ENCODE assay signal across 22 cellular contexts in the genomic region with DNA sequence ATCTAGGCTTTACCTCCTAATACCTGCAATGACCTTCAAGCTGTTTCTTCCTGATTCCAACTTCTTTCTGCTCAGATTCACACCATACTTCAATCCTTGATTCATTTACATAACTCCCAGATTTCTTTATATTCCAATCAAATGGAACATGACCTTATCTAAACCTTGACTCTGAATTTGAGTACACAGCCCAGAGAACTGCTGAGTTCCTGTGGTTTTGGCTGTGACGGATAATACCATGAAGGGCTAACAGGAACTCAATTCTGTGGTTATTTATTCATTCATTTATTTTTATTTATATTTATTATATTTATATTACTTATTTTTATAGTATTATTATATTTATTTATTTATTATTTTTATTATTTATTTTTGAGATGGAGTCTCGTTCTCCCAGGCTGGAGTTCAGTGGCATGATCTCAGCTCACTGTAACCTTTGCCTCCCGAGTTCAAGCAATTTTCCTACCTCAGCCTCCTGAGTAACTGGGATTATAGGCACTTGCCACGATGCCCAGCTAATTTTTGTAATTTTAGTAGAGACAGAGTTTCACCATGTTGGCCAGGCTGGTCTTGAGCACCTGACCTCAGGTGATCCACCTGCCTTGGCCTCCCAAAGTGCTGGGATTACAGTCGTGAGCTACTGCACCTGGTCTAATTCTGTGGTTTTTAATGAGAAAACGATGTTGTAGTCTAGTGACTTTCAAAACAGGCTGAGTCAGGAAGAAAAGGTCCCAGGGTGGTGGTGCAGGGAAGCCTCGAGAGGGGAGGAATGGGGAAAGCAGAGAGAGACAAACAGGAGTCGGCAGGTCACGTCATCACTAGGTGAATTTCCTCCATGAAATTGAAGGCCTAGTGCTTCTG. TPM values are rescaled to one million over a fixed set of nuclear protein-coding genes. Genes with fewer than 3 reads are reported as not detected.
DNase-seq lines count a peak whose midpoint lies in the region; ATAC-seq and TF ChIP-seq lines count a peak whose summit lies in the region.
"Had no signal": no experiment of that assay in that cellular context is flagged by ENCODE, and none has a peak within 500 bp of the region (broad histone marks: within the 10 kb centered on the region; RNA-seq: fewer than 3 reads in every experiment).

No MANE protein-coding gene starts in this region.

- 0 out of 2 replicates have a peak overlapping the region, but pooled peaks have one; percentile 31 for H3K4ac ChIP-seq in IMR-90 (ENCODE audit: low read depth, low read length)

- H3K14ac ChIP-seq in IMR-90 (replicated peaks; ENCODE audit: low read depth, low read length): no peak overlapping the region

- H3K36me3 ChIP-seq in IMR-90 (ENCODE audit: control insufficient read depth, insufficient read depth, low read length): no peaks in the 10 kb centered on the region
- no peaks in the 10 kb centered on the region for H3K36me3 ChIP-seq in MM.1S (replicated peaks; ENCODE audit: insufficient read depth, low read length)
- H3K36me3 ChIP-seq in tibial nerve: no peaks in the 10 kb centered on the region

- POLR2A ChIA-PET in IMR-90 (lab: Charles Lee; ENCODE audit: unreplicated experiment): no interaction called here

- no peaks in the 10 kb centered on the region for H3K9me2 ChIP-seq in MM.1S (replicated peaks; ENCODE audit: insufficient read depth, low read length)

- H3K4me2 ChIP-seq in IMR-90 (ENCODE audit: low read depth, low read length): no peak overlapping the region
- peak overlapping the region; percentile 66 for H3K4me2 ChIP-seq in MM.1S (ENCODE audit: low read depth, low read length)

- peaks cover 14% of the 10 kb centered on the region for H3F3A ChIP-seq in MM.1S (ENCODE audit: insufficient read depth, low read length)

- CTCF ChIA-PET in IMR-90 (lab: Yijun Ruan, JAX): no interaction called here

- no peak overlapping the region for H3K4me3 ChIP-seq in IMR-90 (ENCODE audit: insufficient read depth, low read depth, low read length)
- H3K4me3 ChIP-seq in MM.1S (ENCODE audit: low read length): peak overlapping the region; percentile 11; the same call in 1 of the 2 replicates
- no peak overlapping the region for H3K4me3 ChIP-seq in tibial nerve

- no peak overlapping the region for H3K27ac ChIP-seq in IMR-90 (ENCODE audit: insufficient read depth, low read length)
- H3K27ac ChIP-seq in MM.1S (ENCODE audit: low read length): peak overlapping the region; percentile 86
- H3K27ac ChIP-seq in tibial nerve: no peak overlapping the region

- peaks cover 59% of the 10 kb centered on the region for H3K4me1 Mint-ChIP-seq in nephron progenitor cell

- no peak overlapping the region for H3K9ac ChIP-seq in IMR-90 (ENCODE audit: low read depth, low read length)
- peak overlapping the region; percentile 50 for H3K9ac ChIP-seq in MM.1S (ENCODE audit: low read length)

- H2BK15ac ChIP-seq in IMR-90 (ENCODE audit: low read depth, low read length): no peak overlapping the region; the same call in 2 of the 3 replicates

- no peak overlapping the region for H4K8ac ChIP-seq in IMR-90 (ENCODE audit: low read depth in 2 of 2, low read length in 2 of 2)

- TF ChIP-seq CTCF in IMR-90 (conservative IDR thresholded peaks at IDR 0.05; ENCODE audit: low read depth, low read length) (no peak), MM.1S (IDR thresholded peaks at IDR 0.05; ENCODE audit: low read length) (no peak), nephron progenitor cell (IDR thresholded peaks at IDR 0.05) (no peak), tibial nerve (IDR thresholded peaks at IDR 0.05) (no peak)

- H2AK9ac ChIP-seq in IMR-90 (replicated peaks; ENCODE audit: low read depth, low read length, poor library complexity): no peak overlapping the region

- no peak overlapping the region for H2BK5ac ChIP-seq in IMR-90 (ENCODE audit: low read depth, low read length, poor library complexity, severe bottlenecking)

- H3K9me1 ChIP-seq in IMR-90 (ENCODE audit: insufficient read depth, low read length): no peaks in the 10 kb centered on the region

- no peak overlapping the region for H2BK20ac ChIP-seq in IMR-90 (ENCODE audit: low read depth, low read length)

- 92% methylated on average over 2 of the region's 9 CpGs; no CpG with 5 or more reads in 1 of the 2 experiments for whole genome bisulfite sequencing in IMR-90 (ENCODE audit: extremely low coverage in 2 of 2, insufficient read length in 1 of 2), 2 experiments
- WGBS in tibial nerve, 2 donors: 87% methylated on average over 9 of the region's 9 CpGs

- no peak overlapping the region for H3K18ac ChIP-seq in IMR-90 (ENCODE audit: low read depth, low read length)

- no peak overlapping the region; the same call in 1 of the 2 replicates for H2BK120ac ChIP-seq in IMR-90 (ENCODE audit: low read depth, low read length)

- TF ChIP-seq RAD21 in IMR-90 (IDR thresholded peaks at IDR 0.05; ENCODE audit: low read length): no peak

- no peak for ATAC-seq in IMR-90 (ENCODE audit: low read depth)
- ATAC-seq: CD8-positive, alpha-beta T cell had no signal

- no peaks in the 10 kb centered on the region for H3K27me3 ChIP-seq in IMR-90 (ENCODE audit: control insufficient read depth, insufficient read depth, low read length)
- H3K27me3 ChIP-seq in MM.1S (replicated peaks; ENCODE audit: insufficient read depth, low read length): no peaks in the 10 kb centered on the region
- H3K27me3 ChIP-seq in tibial nerve: no peaks in the 10 kb centered on the region

- H3K9me3 Mint-ChIP-seq in nephron progenitor cell: peaks cover 7% of the 10 kb centered on the region
- H3K9me3 Mint-ChIP-seq: CD8-positive, alpha-beta T cell; IgD-negative memory B cell had no signal

- H2AK5ac ChIP-seq in IMR-90 (ENCODE audit: low read depth, low read length): peak overlapping the region; percentile 1; the same call in 1 of the 2 replicates

- TF ChIP-seq EP300 in tibial nerve (IDR thresholded peaks at IDR 0.05): no peak

- in situ Hi-C loops in IMR-90 (cut with MboI; ENCODE audit: low sequenced_read_pairs): loop anchor here (10.0 kb wide), 2 partner anchors 188 to 438 kb away; no protein-coding TSS in a partner anchor

- BruUV-seq in IMR-90 (replicated peaks; lab: Mats Ljungman, UMichigan): no TSS peak

- H2AFZ ChIP-seq in IMR-90 (replicated peaks; ENCODE audit: low read length, poor library complexity) (no peak overlapping the region), MM.1S (ENCODE audit: low read length) (peak overlapping the region; percentile 29)

- H3K9me3 ChIP-seq in IMR-90 (ENCODE audit: control insufficient read depth, insufficient read depth, low read length): no peaks in the 10 kb centered on the region
- no peaks in the 10 kb centered on the region for H3K9me3 ChIP-seq in MM.1S (replicated peaks; ENCODE audit: insufficient read depth, low read length)
- no peaks in the 10 kb centered on the region for H3K9me3 ChIP-seq in tibial nerve

- H4K91ac ChIP-seq in IMR-90 (ENCODE audit: insufficient read depth, low read depth, low read length): no peak overlapping the region

- H4K5ac ChIP-seq in IMR-90 (ENCODE audit: low read depth, low read length): no peak overlapping the region

- H3K27me3 Mint-ChIP-seq in nephron progenitor cell (ENCODE audit: low read depth, poor library complexity): peaks cover 3% of the 10 kb centered on the region
- H3K27me3 Mint-ChIP-seq: IgD-negative memory B cell had no signal

- H3K4me1 ChIP-seq in IMR-90 (ENCODE audit: control insufficient read depth, insufficient read depth, low read length) (peaks cover 9% of the 10 kb centered on the region), MM.1S (ENCODE audit: low read length) (peaks cover 23% of the 10 kb centered on the region), tibial nerve (peaks cover 0 to 3% (median 0%) of the 10 kb centered on the region in 4 donors)

- H3K79me2 ChIP-seq in MM.1S (ENCODE audit: low read length): no peaks in the 10 kb centered on the region

- H3K4me3 Mint-ChIP-seq in nephron progenitor cell: no peak overlapping the region
- H3K4me3 Mint-ChIP-seq: CD8-positive, alpha-beta T cell had no signal

- no peaks in the 10 kb centered on the region for H3K36me3 Mint-ChIP-seq in nephron progenitor cell (ENCODE audit: low read depth)
- H3K36me3 Mint-ChIP-seq: CD8-positive, alpha-beta T cell had no signal

- DNase-seq in IMR-90 (no peak), MM.1S (peak; percentile 81), astrocyte of the hippocampus (ENCODE audit: low read depth, low spot score) (peak; percentile 61), nephron progenitor cell (no peak), tibial nerve (ENCODE audit: low spot score in 2 of 2) (no peak), DMS53 (lab: John Stamatoyannopoulos, UW) (no peak), NCI-H1694 (lab: John Stamatoyannopoulos, UW) (no peak), midbrain (lab: John Stamatoyannopoulos, UW) (no peak)
- DNase-seq: C1 segment of cervical spinal cord; CD8-positive, alpha-beta T cell; DND-41; HCEC 1CT; Karpas-422; MV-4-11; NCI-H1105; NCI-H146; NCI-H2029; NCI-H446 treated with DMSO at 0.1 percent for 48 hours; NCI-H82; NK-92 treated with Interleukin-12 subunit alpha and Interleukin-12 subunit beta, amount 100 ng/mL, for 24 hours; SHP77 treated with DMSO at 0.1 percent for 48 hours had no signal

- H3K27ac Mint-ChIP-seq in nephron progenitor cell: peak overlapping the region; percentile 8
- H3K27ac Mint-ChIP-seq: CD8-positive, alpha-beta T cell had no signal

- intact Hi-C loops in IMR-90 (cut with micrococcal nuclease): no loop called here

- dilution Hi-C loops in IMR-90 (cut with HindIII; ENCODE audit: low sequenced_read_pairs, unreplicated experiment): no loop called here

- no peak for TF ChIP-seq POLR2A in IMR-90 (IDR thresholded peaks at IDR 0.05; ENCODE audit: low read depth, low read length)
- no peak for TF ChIP-seq POLR2A in tibial nerve (IDR thresholded peaks at IDR 0.05)

- H3K79me1 ChIP-seq in IMR-90 (ENCODE audit: low read depth in 1 of 2, low read length in 2 of 2): no peaks in the 10 kb centered on the region

- H3K56ac ChIP-seq in IMR-90 (ENCODE audit: extremely low read depth, insufficient read depth, low read length): no peak overlapping the region

- no peak overlapping the region for H3K23ac ChIP-seq in IMR-90 (ENCODE audit: low read depth, low read length)

- H4K20me1 ChIP-seq in IMR-90 (ENCODE audit: insufficient read depth, low read length) (no peaks in the 10 kb centered on the region), MM.1S (ENCODE audit: insufficient read depth, low read length) (no peaks in the 10 kb centered on the region)

RNA-seq across cellular contexts. Expression of a gene that starts 11.7 kb away (rescaled TPM):
- total RNA-seq in IMR-90 (2012; rRNA removed) (4.2 and 4.5 TPM in 2 replicates), tibial nerve (100 to 1,000 TPM in 1 of 4 donors, 10 to 100 TPM in 3; 43.7 to 138 (median 83.9) TPM)
- 2.3 and 2.4 TPM in 2 replicates for polyA plus RNA-seq in IMR-90 (2012; rRNA removed)
- 1.0 and 1.5 TPM in 2 replicates for polyA plus RNA-seq in IMR-90 (2012; cell fraction: cytosol; rRNA removed)
- polyA plus RNA-seq in IMR-90 (2012; cell fraction: nucleus; rRNA removed; ENCODE audit: low replicate concordance): 4.5 and 10.6 TPM in 2 replicates

RNA-seq across cellular contexts. Expression of a gene that starts 16.0 kb away (rescaled TPM):
- total RNA-seq in IMR-90 (2012; rRNA removed) (77.8 and 104 TPM in 2 replicates), tibial nerve (10 to 100 TPM; 39.4 to 50.0 (median 47.8) TPM)
- 71.5 and 89.5 TPM in 2 replicates for polyA plus RNA-seq in IMR-90 (2012; rRNA removed)
- 14.9 and 35.0 TPM in 2 replicates for polyA plus RNA-seq in IMR-90 (2012; cell fraction: cytosol; rRNA removed)
- 29.6 and 177 TPM in 2 replicates for polyA plus RNA-seq in IMR-90 (2012; cell fraction: nucleus; rRNA removed; ENCODE audit: low replicate concordance)

Comparison
In these comparisons a context has a peak if more than half of its experiments do, and no peak if none do; other contexts are left out.
1. DNase-seq: peak in MM.1S (single experiment) and astrocyte of the hippocampus (single experiment); none in IMR-90 (single experiment), nephron progenitor cell (single experiment), tibial nerve (0 of 2), DMS53 (single experiment), NCI-H1694 (single experiment) and midbrain (single experiment).